ENCODE assay signal across 1 cellular context in the genomic region with DNA sequence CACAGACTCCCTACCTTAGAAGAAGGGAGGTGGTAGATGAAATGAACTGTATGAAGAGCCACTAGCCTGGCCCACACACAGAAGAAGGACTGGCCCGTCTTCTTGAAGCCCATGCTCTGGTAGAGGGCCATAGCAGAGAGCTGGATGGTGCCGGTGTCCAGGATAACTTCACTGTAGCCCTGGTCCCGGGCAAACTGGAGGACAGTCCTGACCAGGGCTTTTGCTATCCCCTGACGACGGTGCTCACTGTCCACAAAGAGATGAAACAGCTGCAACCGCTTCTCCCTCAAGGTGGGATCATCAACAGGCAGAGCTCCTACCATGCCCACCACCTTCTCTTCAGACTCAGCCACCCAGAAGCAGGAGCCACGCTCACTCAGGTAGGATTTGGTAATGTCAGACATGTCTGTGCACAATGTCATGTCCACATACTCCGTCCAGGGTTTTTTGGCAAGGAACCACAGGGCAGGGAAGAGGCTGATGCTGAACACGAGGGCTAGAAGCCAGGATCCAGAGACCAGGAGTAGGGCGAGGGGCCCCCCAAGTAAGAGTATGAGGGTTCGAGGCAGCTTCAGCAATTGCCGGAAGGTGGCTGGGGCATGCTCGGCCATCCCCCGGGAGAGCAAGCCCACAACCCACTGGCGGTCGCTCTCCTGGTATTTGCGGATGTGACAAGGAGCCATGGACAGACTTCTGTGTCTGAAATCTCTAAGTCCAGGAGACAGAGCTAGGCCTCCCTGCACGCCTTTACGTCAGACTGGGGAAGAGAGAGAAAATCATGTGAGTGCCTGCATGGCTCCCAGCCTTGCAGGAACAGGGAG.
TF ChIP-seq lines count a peak whose summit lies in the region.

No MANE protein-coding gene starts in this region.

TF ChIP-seq in HepG2, 621 proteins besides CTCF, POLR2A, EP300 and RAD21 (continued from another document and continues in another):
- TF ChIP-seq, protein P1, sequence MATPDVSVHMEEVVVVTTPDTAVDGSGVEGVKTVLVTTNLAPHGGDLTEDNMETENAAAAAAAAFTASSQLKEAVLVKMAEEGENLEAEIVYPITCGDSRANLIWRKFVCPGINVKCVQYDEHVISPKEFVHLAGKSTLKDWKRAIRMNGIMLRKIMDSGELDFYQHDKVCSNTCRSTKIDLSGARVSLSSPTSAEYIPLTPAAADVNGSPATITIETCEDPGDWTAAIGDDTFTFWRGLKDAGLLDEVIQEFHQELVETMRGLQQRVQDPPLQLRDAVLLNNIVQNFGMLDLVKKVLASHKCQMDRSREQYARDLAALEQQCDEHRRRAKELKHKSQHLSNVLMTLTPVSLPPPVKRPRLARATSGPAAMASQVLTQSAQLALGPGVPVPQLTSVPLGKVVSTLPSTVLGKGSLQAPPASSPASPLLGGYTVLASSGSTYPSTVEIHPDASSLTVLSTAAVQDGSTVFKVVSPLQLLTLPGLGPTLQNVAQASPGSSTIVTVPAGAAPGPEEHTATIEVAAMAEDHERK (CRISPR knock-in tag; IDR thresholded peaks at IDR 0.05; ENCODE audit: low read depth) = no peak
- TF ChIP-seq SCMH1 (CRISPR knock-in tag; IDR thresholded peaks at IDR 0.05; ENCODE audit: borderline replicate concordance) (no peak), ATF7 (IDR thresholded peaks at IDR 0.05) (no peak), ATF7 (CRISPR knock-in tag; IDR thresholded peaks at IDR 0.05) (no peak), KAT2B (IDR thresholded peaks at IDR 0.05; ENCODE audit: borderline replicate concordance, low read depth, low read length) (no peak), KAT8 (CRISPR knock-in tag; IDR thresholded peaks at IDR 0.05) (no peak), TCF7 (IDR thresholded peaks at IDR 0.05; ENCODE audit: low read depth) (no peak), ZNF878 (CRISPR knock-in tag; IDR thresholded peaks at IDR 0.05) (no peak), ZNF451 (CRISPR knock-in tag; IDR thresholded peaks at IDR 0.05) (no peak), NFE2L1 (CRISPR knock-in tag; IDR thresholded peaks at IDR 0.05; ENCODE audit: borderline replicate concordance) (no peak), ARNTL (CRISPR knock-in tag; IDR thresholded peaks at IDR 0.05) (0 out of 2 replicates have a peak, but pooled peaks have one; percentile 21), ZNF644 (CRISPR knock-in tag; IDR thresholded peaks at IDR 0.05; ENCODE audit: low read depth) (no peak), MXD4 (CRISPR knock-in tag; IDR thresholded peaks at IDR 0.05) (0 out of 2 replicates have a peak, but pooled peaks have one; percentile 12), CBX2 (IDR thresholded peaks at IDR 0.05; ENCODE audit: low read depth, low read length) (no peak), CBX2 (CRISPR knock-in tag; IDR thresholded peaks at IDR 0.05; ENCODE audit: low read depth) (peak; percentile 32; the same call in 1 of the 2 replicates), JUND (CRISPR knock-in tag; IDR thresholded peaks at IDR 0.05) (no peak), SRY (CRISPR knock-in tag; IDR thresholded peaks at IDR 0.05) (no peak), ARNT2 (CRISPR knock-in tag; IDR thresholded peaks at IDR 0.05; ENCODE audit: low read depth) (no peak), GABPB1 (CRISPR knock-in tag; IDR thresholded peaks at IDR 0.05) (0 out of 2 replicates have a peak, but pooled peaks have one; percentile 15), ETV5 (CRISPR knock-in tag; IDR thresholded peaks at IDR 0.05; ENCODE audit: borderline replicate concordance) (no peak; the same call in 1 of the 2 replicates), ZSCAN21 (CRISPR knock-in tag; IDR thresholded peaks at IDR 0.05; ENCODE audit: borderline replicate concordance) (0 out of 2 replicates have a peak, but pooled peaks have one; percentile 42), MTF1 (CRISPR knock-in tag; IDR thresholded peaks at IDR 0.05) (no peak), RXRA (CRISPR knock-in tag; IDR thresholded peaks at IDR 0.05) (no peak; the same call in 1 of the 2 replicates), ATM (IDR thresholded peaks at IDR 0.05; ENCODE audit: borderline replicate concordance) (no peak), NCOA1 (CRISPR knock-in tag; IDR thresholded peaks at IDR 0.05) (no peak), HCFC1 (IDR thresholded peaks at IDR 0.05; ENCODE audit: low read depth, low read length) (no peak), ZNF337 (CRISPR knock-in tag; IDR thresholded peaks at IDR 0.05; ENCODE audit: borderline replicate concordance, low read depth) (no peak), MAFG (CRISPR knock-in tag; IDR thresholded peaks at IDR 0.05) (no peak), ZFY (CRISPR knock-in tag; IDR thresholded peaks at IDR 0.05) (peak; percentile 18; the same call in 1 of the 2 replicates), CHCHD3 (CRISPR knock-in tag; IDR thresholded peaks at IDR 0.05) (no peak), ERF (CRISPR knock-in tag; IDR thresholded peaks at IDR 0.05) (no peak), ZNF572 (CRISPR knock-in tag; IDR thresholded peaks at IDR 0.05) (no peak), ZNF260 (CRISPR knock-in tag; IDR thresholded peaks at IDR 0.05; ENCODE audit: borderline replicate concordance, low read depth) (no peak), SMC3 (IDR thresholded peaks at IDR 0.05; ENCODE audit: low read length) (no peak), ZNF678 (CRISPR knock-in tag; IDR thresholded peaks at IDR 0.05) (no peak), ZSCAN29 (CRISPR knock-in tag; conservative IDR thresholded peaks at IDR 0.05) (no peak), CENPT (CRISPR knock-in tag; IDR thresholded peaks at IDR 0.05; ENCODE audit: low read depth) (0 out of 2 replicates have a peak, but pooled peaks have one; percentile 62), SALL2 (CRISPR knock-in tag; IDR thresholded peaks at IDR 0.05) (no peak), ZNF891 (CRISPR knock-in tag; IDR thresholded peaks at IDR 0.05) (peak; percentile 45; the same call in 1 of the 2 replicates), GPN1 (CRISPR knock-in tag; IDR thresholded peaks at IDR 0.05; ENCODE audit: borderline replicate concordance) (no peak), ZNF468 (CRISPR knock-in tag; IDR thresholded peaks at IDR 0.05) (no peak)
- TF ChIP-seq, protein P2, sequence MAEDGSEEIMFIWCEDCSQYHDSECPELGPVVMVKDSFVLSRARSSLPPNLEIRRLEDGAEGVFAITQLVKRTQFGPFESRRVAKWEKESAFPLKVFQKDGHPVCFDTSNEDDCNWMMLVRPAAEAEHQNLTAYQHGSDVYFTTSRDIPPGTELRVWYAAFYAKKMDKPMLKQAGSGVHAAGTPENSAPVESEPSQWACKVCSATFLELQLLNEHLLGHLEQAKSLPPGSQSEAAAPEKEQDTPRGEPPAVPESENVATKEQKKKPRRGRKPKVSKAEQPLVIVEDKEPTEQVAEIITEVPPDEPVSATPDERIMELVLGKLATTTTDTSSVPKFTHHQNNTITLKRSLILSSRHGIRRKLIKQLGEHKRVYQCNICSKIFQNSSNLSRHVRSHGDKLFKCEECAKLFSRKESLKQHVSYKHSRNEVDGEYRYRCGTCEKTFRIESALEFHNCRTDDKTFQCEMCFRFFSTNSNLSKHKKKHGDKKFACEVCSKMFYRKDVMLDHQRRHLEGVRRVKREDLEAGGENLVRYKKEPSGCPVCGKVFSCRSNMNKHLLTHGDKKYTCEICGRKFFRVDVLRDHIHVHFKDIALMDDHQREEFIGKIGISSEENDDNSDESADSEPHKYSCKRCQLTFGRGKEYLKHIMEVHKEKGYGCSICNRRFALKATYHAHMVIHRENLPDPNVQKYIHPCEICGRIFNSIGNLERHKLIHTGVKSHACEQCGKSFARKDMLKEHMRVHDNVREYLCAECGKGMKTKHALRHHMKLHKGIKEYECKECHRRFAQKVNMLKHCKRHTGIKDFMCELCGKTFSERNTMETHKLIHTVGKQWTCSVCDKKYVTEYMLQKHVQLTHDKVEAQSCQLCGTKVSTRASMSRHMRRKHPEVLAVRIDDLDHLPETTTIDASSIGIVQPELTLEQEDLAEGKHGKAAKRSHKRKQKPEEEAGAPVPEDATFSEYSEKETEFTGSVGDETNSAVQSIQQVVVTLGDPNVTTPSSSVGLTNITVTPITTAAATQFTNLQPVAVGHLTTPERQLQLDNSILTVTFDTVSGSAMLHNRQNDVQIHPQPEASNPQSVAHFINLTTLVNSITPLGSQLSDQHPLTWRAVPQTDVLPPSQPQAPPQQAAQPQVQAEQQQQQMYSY (CRISPR knock-in tag; IDR thresholded peaks at IDR 0.05) = peak; percentile 50; the same call in 1 of the 2 replicates
- TF ChIP-seq, protein P3, sequence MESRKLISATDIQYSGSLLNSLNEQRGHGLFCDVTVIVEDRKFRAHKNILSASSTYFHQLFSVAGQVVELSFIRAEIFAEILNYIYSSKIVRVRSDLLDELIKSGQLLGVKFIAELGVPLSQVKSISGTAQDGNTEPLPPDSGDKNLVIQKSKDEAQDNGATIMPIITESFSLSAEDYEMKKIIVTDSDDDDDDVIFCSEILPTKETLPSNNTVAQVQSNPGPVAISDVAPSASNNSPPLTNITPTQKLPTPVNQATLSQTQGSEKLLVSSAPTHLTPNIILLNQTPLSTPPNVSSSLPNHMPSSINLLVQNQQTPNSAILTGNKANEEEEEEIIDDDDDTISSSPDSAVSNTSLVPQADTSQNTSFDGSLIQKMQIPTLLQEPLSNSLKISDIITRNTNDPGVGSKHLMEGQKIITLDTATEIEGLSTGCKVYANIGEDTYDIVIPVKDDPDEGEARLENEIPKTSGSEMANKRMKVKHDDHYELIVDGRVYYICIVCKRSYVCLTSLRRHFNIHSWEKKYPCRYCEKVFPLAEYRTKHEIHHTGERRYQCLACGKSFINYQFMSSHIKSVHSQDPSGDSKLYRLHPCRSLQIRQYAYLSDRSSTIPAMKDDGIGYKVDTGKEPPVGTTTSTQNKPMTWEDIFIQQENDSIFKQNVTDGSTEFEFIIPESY (CRISPR knock-in tag; IDR thresholded peaks at IDR 0.05) = no peak
- TF ChIP-seq, protein P4, sequence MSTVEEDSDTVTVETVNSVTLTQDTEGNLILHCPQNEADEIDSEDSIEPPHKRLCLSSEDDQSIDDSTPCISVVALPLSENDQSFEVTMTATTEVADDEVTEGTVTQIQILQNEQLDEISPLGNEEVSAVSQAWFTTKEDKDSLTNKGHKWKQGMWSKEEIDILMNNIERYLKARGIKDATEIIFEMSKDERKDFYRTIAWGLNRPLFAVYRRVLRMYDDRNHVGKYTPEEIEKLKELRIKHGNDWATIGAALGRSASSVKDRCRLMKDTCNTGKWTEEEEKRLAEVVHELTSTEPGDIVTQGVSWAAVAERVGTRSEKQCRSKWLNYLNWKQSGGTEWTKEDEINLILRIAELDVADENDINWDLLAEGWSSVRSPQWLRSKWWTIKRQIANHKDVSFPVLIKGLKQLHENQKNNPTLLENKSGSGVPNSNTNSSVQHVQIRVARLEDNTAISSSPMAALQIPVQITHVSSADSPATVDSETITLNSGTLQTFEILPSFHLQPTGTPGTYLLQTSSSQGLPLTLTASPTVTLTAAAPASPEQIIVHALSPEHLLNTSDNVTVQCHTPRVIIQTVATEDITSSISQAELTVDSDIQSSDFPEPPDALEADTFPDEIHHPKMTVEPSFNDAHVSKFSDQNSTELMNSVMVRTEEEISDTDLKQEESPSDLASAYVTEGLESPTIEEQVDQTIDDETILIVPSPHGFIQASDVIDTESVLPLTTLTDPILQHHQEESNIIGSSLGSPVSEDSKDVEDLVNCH (CRISPR knock-in tag; IDR thresholded peaks at IDR 0.05) = no peak
- TF ChIP-seq, protein P5, sequence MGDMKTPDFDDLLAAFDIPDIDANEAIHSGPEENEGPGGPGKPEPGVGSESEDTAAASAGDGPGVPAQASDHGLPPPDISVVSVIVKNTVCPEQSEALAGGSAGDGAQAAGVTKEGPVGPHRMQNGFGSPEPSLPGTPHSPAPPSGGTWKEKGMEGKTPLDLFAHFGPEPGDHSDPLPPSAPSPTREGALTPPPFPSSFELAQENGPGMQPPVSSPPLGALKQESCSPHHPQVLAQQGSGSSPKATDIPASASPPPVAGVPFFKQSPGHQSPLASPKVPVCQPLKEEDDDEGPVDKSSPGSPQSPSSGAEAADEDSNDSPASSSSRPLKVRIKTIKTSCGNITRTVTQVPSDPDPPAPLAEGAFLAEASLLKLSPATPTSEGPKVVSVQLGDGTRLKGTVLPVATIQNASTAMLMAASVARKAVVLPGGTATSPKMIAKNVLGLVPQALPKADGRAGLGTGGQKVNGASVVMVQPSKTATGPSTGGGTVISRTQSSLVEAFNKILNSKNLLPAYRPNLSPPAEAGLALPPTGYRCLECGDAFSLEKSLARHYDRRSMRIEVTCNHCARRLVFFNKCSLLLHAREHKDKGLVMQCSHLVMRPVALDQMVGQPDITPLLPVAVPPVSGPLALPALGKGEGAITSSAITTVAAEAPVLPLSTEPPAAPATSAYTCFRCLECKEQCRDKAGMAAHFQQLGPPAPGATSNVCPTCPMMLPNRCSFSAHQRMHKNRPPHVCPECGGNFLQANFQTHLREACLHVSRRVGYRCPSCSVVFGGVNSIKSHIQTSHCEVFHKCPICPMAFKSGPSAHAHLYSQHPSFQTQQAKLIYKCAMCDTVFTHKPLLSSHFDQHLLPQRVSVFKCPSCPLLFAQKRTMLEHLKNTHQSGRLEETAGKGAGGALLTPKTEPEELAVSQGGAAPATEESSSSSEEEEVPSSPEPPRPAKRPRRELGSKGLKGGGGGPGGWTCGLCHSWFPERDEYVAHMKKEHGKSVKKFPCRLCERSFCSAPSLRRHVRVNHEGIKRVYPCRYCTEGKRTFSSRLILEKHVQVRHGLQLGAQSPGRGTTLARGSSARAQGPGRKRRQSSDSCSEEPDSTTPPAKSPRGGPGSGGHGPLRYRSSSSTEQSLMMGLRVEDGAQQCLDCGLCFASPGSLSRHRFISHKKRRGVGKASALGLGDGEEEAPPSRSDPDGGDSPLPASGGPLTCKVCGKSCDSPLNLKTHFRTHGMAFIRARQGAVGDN (CRISPR knock-in tag; IDR thresholded peaks at IDR 0.05) = peak; percentile 71
- TF ChIP-seq, protein P6, sequence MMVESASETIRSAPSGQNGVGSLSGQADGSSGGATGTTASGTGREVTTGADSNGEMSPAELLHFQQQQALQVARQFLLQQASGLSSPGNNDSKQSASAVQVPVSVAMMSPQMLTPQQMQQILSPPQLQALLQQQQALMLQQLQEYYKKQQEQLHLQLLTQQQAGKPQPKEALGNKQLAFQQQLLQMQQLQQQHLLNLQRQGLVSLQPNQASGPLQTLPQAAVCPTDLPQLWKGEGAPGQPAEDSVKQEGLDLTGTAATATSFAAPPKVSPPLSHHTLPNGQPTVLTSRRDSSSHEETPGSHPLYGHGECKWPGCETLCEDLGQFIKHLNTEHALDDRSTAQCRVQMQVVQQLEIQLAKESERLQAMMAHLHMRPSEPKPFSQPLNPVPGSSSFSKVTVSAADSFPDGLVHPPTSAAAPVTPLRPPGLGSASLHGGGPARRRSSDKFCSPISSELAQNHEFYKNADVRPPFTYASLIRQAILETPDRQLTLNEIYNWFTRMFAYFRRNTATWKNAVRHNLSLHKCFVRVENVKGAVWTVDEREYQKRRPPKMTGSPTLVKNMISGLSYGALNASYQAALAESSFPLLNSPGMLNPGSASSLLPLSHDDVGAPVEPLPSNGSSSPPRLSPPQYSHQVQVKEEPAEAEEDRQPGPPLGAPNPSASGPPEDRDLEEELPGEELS (CRISPR knock-in tag; IDR thresholded peaks at IDR 0.05) = no peak
- TF ChIP-seq, protein P7, sequence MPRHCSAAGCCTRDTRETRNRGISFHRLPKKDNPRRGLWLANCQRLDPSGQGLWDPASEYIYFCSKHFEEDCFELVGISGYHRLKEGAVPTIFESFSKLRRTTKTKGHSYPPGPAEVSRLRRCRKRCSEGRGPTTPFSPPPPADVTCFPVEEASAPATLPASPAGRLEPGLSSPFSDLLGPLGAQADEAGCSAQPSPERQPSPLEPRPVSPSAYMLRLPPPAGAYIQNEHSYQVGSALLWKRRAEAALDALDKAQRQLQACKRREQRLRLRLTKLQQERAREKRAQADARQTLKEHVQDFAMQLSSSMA (CRISPR knock-in tag; IDR thresholded peaks at IDR 0.05) = no peak
- TF ChIP-seq, protein P8, sequence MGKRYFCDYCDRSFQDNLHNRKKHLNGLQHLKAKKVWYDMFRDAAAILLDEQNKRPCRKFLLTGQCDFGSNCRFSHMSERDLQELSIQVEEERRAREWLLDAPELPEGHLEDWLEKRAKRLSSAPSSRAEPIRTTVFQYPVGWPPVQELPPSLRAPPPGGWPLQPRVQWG (CRISPR knock-in tag; IDR thresholded peaks at IDR 0.05; ENCODE audit: borderline replicate concordance, low read depth) = no peak
